ENCODE assay signal across 11 cellular contexts in genomic region chr1:150415800-150416199, GRCh38.
"Had no signal": no experiment of that assay in that cellular context is flagged by ENCODE, and none has a peak within 500 bp of the region (broad histone marks: within the 10 kb centered on the region; RNA-seq: fewer than 3 reads in every experiment).

No MANE protein-coding gene starts in this region.

- H3K27me3 ChIP-seq: heart left ventricle, transverse colon had no signal

- H3K4me1 ChIP-seq: parathyroid adenoma had no signal

- H3K9me3 ChIP-seq: heart left ventricle, transverse colon had no signal

- H2AFZ ChIP-seq: parathyroid adenoma had no signal

- H3K4me3 ChIP-seq: heart left ventricle, transverse colon had no signal

- H3K4me3 Mint-ChIP-seq: activated CD4-positive, alpha-beta memory T cell treated with anti-CD3 and anti-CD28 coated beads for 36 hours; activated CD8-positive, alpha-beta memory T cell treated with anti-CD3 and anti-CD28 coated beads, Interleukin-2, amount 10 ng/mL, durations not matched to agents 7 days and 5 days; endodermal cell had no signal

- H3K27me3 Mint-ChIP-seq: activated CD4-positive, alpha-beta memory T cell treated with anti-CD3 and anti-CD28 coated beads for 36 hours; activated CD8-positive, alpha-beta memory T cell treated with anti-CD3 and anti-CD28 coated beads, Interleukin-2, amount 10 ng/mL, durations not matched to agents 7 days and 5 days had no signal

- DNase-seq: activated CD4-positive, alpha-beta memory T cell treated with anti-CD3 and anti-CD28 coated beads for 36 hours; activated CD8-positive, alpha-beta memory T cell treated with anti-CD3 and anti-CD28 coated beads, Interleukin-2, amount 10 ng/mL, durations not matched to agents 7 days and 5 days; activated T-cell treated with anti-CD3 and anti-CD28 coated beads, Interleukin-2, amount 50 U/mL, for 1 hour; endodermal cell; heart left ventricle; midbrain; stimulated activated CD4-positive, alpha-beta T cell treated with anti-CD3 and anti-CD28 coated beads, Interleukin-2, amount 100 ng/mL, for 24 hours; T-helper 1 cell; transverse colon had no signal

- H3K9me3 Mint-ChIP-seq: activated CD4-positive, alpha-beta memory T cell treated with anti-CD3 and anti-CD28 coated beads for 36 hours; endodermal cell had no signal

- H3K27ac ChIP-seq: heart left ventricle, parathyroid adenoma, transverse colon had no signal

- H3K4me1 Mint-ChIP-seq: endodermal cell had no signal

- H3K27ac Mint-ChIP-seq: activated CD4-positive, alpha-beta memory T cell treated with anti-CD3 and anti-CD28 coated beads for 36 hours; activated CD8-positive, alpha-beta memory T cell treated with anti-CD3 and anti-CD28 coated beads, Interleukin-2, amount 10 ng/mL, durations not matched to agents 7 days and 5 days; endodermal cell had no signal

- ATAC-seq: activated CD8-positive, alpha-beta memory T cell treated with anti-CD3 and anti-CD28 coated beads, Interleukin-2, amount 10 ng/mL, durations not matched to agents 7 days and 5 days; heart left ventricle; SK-N-SH treated with all-trans-retinoic acid at 6 μM for 48 hours had no signal
